1 cellular context compared by ENCODE assay signal in genomic region chr13:48181482-48182145, GRCh38.
TF ChIP-seq lines count a peak whose summit lies in the region.

No MANE protein-coding gene starts in this region.

TF ChIP-seq in GM12878, 131 proteins besides CTCF, POLR2A, EP300 and RAD21:
- TF ChIP-seq SPI1 (IDR thresholded peaks at IDR 0.05; ENCODE audit: borderline replicate concordance, insufficient read depth, low read depth, low read length) (peak; percentile 64; the same call in 1 of the 2 replicates), SMARCA5 (IDR thresholded peaks at IDR 0.05) (no peak)
